Comparison of ENCODE assay signal across 25 cellular contexts in the genomic region with DNA sequence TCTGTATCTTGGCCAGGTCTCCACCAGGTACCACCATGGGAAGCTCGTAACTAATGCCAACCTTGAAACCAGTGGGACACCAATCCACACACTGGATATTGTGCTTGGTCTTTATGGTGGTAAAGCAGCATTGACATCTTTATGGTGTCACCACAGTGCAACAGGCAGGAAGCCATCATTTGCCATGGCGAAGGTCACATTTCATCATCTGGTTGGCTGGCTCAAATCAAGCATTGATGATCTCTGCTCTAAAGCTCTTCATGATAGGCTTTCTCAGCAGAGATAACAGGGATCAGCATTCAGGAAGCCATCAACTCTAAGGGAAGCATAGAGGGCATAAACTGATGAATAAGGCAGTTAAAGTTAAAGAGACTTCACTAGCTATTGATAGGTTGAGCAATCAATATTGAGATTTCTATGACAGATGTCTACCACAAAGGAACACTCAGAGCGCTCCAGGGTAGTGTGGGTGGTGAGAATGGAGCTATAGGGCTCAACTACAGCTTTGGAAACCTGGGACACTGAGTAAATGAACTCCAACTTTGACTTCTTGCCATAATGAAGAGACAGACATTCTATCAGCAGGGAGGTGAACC. TPM values are rescaled to one million over a fixed set of nuclear protein-coding genes. Genes with fewer than 3 reads are reported as not detected.
DNase-seq lines count a peak whose midpoint lies in the region; ATAC-seq, FAIRE-seq and TF ChIP-seq lines count a peak whose summit lies in the region.
"Had no signal": no experiment of that assay in that cellular context is flagged by ENCODE, and none has a peak within 500 bp of the region (broad histone marks: within the 10 kb centered on the region; RNA-seq: fewer than 3 reads in every experiment).

No MANE protein-coding gene starts in this region.

- H3K9ac ChIP-seq in liver (ENCODE audit: low read depth in 1 of 2, low read length in 2 of 2) (no peak overlapping the region), HepG2 (ENCODE audit: insufficient read depth, low read depth, low read length) (no peak overlapping the region)
- H3K9ac ChIP-seq: BLaER1, GM23248 had no signal

- H3K9me3 ChIP-seq in liver (ENCODE audit: control insufficient read depth in 4 of 4, low read length in 3 of 4) = no peaks in the 10 kb centered on the region
- H3K9me3 ChIP-seq in HepG2 (ENCODE audit: low read length) = no peaks in the 10 kb centered on the region
- H3K9me3 ChIP-seq: A549, Caco-2 had no signal

- intact Hi-C loops in HepG2 (cut with micrococcal nuclease; ENCODE audit: unreplicated experiment) = no loop called here

- CTCF ChIA-PET in HepG2 (lab: Yijun Ruan, JAX; ENCODE audit: low intra/inter-chr PET ratio, low total read pairs) = no interaction called here

- no peaks in the 10 kb centered on the region for H3K79me2 ChIP-seq in HepG2 (ENCODE audit: insufficient read depth, low read length)

- FAIRE-seq in HepG2 (lab: Jason Lieb, UNC) (no peak), bronchial epithelial cell (lab: Jason Lieb, UNC) (peak; percentile 28)
- FAIRE-seq: A549, G401.6, GM12892 had no signal

- DNase-seq in HepG2 (ENCODE audit: low spot score) = no peak
- DNase-seq in bronchial epithelial cell (ENCODE audit: low read depth) = no peak
- peak; percentile 59 for DNase-seq in left lobe of liver (ENCODE audit: low spot score)
- no peak for DNase-seq in AML-193 (lab: John Stamatoyannopoulos, UW)
- no peak for DNase-seq in NAMALWA (ENCODE audit: low spot score)
- DNase-seq in epidermal melanocyte (ENCODE audit: insufficient read length, low spot score) = no peak
- DNase-seq: 8988T; ACHN; Caco-2; CD4-positive, CD25-positive, alpha-beta regulatory T cell; CD8-positive, alpha-beta T cell; DMS153; DND-41; GM23248; H9; HFFc6 had no signal

- TF ChIP-seq POLR2A in HepG2 (IDR thresholded peaks at IDR 0.05; ENCODE audit: insufficient read depth in 1 of 2, low read depth in 2 of 2, low read length in 2 of 2) = no peak

- H2AFZ ChIP-seq in HepG2 (ENCODE audit: low read length) = no peak overlapping the region
- H2AFZ ChIP-seq: GM23248 had no signal

- no peak overlapping the region for H3K27ac ChIP-seq in liver (ENCODE audit: low read depth in 1 of 2, low read length in 2 of 2)
- H3K27ac ChIP-seq in HepG2 (ENCODE audit: extremely low read length, insufficient read depth, low read length) = no peak overlapping the region
- H3K27ac ChIP-seq: A549, BLaER1, C4-2B, GM23248 had no signal

- TF ChIP-seq CTCF in liver (IDR thresholded peaks at IDR 0.05; ENCODE audit: low read depth, low read length, missing input control) (no peak), HepG2 (CRISPR knock-in tag; IDR thresholded peaks at IDR 0.05) (no peak), bronchial epithelial cell (IDR thresholded peaks at IDR 0.05; ENCODE audit: insufficient read depth, low read length, severe bottlenecking) (no peak)

- ATAC-seq in HepG2 = no peak
- ATAC-seq in left lobe of liver = peak; percentile 68
- ATAC-seq in GM21737 (IDR thresholded peaks at IDR 0.05; ENCODE audit: unreplicated experiment) = no peak
- ATAC-seq: A549; CD8-positive, alpha-beta T cell; HCT116 had no signal

- no peak for TF ChIP-seq RAD21 in liver (IDR thresholded peaks at IDR 0.05)
- no peak for TF ChIP-seq RAD21 in HepG2 (CRISPR knock-in tag; IDR thresholded peaks at IDR 0.05)

- H4K20me1 ChIP-seq in HepG2 (ENCODE audit: insufficient read depth, low read length) = no peaks in the 10 kb centered on the region
- H4K20me1 ChIP-seq: BLaER1 had no signal

- no peaks in the 10 kb centered on the region for H3K36me3 ChIP-seq in liver (ENCODE audit: control insufficient read depth in 4 of 4, insufficient read depth in 3 of 4, low read depth in 1 of 4, low read length in 3 of 4)
- no peaks in the 10 kb centered on the region for H3K36me3 ChIP-seq in HepG2 (replicated peaks in 1 of 2; ENCODE audit: control insufficient read depth in 1 of 2, insufficient read depth in 2 of 2, low read length in 2 of 2)
- H3K36me3 ChIP-seq in bronchial epithelial cell (ENCODE audit: control insufficient read depth, insufficient read depth, low read length) = no peaks in the 10 kb centered on the region

- 80% methylated on average over 3 of the region's 3 CpGs for WGBS in liver
- WGBS in HepG2 (ENCODE audit: low lambda C conversion rate) = 100% methylated on average over 2 of the region's 3 CpGs

- peaks cover 4 to 15% (median 11%) of the 10 kb centered on the region in 4 donors for H3K4me1 ChIP-seq in liver (ENCODE audit: control insufficient read depth in 4 of 4, insufficient read depth in 4 of 4, low read length in 3 of 4)
- H3K4me1 ChIP-seq in HepG2 (ENCODE audit: insufficient read depth, low read length) = no peaks in the 10 kb centered on the region
- H3K4me1 ChIP-seq: A549, BLaER1, Caco-2 had no signal

- H3K4me3 ChIP-seq in liver (ENCODE audit: low read depth in 1 of 3, low read length in 3 of 3) (no peak overlapping the region), HepG2 (replicated peaks in 1 of 3; ENCODE audit: insufficient read depth in 1 of 3, low read depth in 2 of 3, low read length in 3 of 3) (no peak overlapping the region), bronchial epithelial cell (ENCODE audit: low read depth, low read length) (no peak overlapping the region)
- H3K4me3 ChIP-seq: A549, BLaER1, GM23248 had no signal

- BruUV-seq in HepG2 (replicated peaks; lab: Mats Ljungman, UMichigan) = no TSS peak

- in situ Hi-C loops in HepG2 (cut with HindIII; ENCODE audit: extremely low pct_ligation_motif_present, low pct_unique_long_range_greater_than_20kb) = no loop called here

- no peak overlapping the region for H3K4me2 ChIP-seq in HepG2 (ENCODE audit: low read depth, low read length)
- H3K4me2 ChIP-seq: A549, BLaER1 had no signal

- H3K27me3 ChIP-seq in liver (ENCODE audit: control insufficient read depth in 4 of 4, insufficient read depth in 4 of 4, low read length in 3 of 4) (no peaks in the 10 kb centered on the region), HepG2 (ENCODE audit: control insufficient read depth in 1 of 2, insufficient read depth in 2 of 2, low read length in 2 of 2) (no peaks in the 10 kb centered on the region), bronchial epithelial cell (ENCODE audit: control insufficient read depth, insufficient read depth, low read length) (no peaks in the 10 kb centered on the region)
- H3K27me3 ChIP-seq: BLaER1 had no signal

- TF ChIP-seq EP300 in HepG2 (IDR thresholded peaks at IDR 0.05; ENCODE audit: low read depth in 2 of 2, low read length in 2 of 2) = no peak
- no peak for TF ChIP-seq EP300 in HepG2 (CRISPR knock-in tag; IDR thresholded peaks at IDR 0.05; ENCODE audit: borderline replicate concordance)

- POLR2A ChIA-PET in HepG2 (lab: Yijun Ruan, JAX) = no interaction called here

TF ChIP-seq in liver, 16 proteins besides CTCF, POLR2A, EP300 and RAD21:
- TF ChIP-seq YY1 (IDR thresholded peaks at IDR 0.05) (peak; percentile 49), GABPA (IDR thresholded peaks at IDR 0.05 in 1 of 2, conservative IDR thresholded peaks at IDR 0.05 in 1 of 2) (peak in 1 of 2 donors; percentile 12), HNF4A (conservative IDR thresholded peaks at IDR 0.05) (peak in 1 of 2 donors; percentile 61), RXRA (IDR thresholded peaks at IDR 0.05) (peak in 1 of 2 donors; percentile 45)
- TF ChIP-seq, protein P1, sequence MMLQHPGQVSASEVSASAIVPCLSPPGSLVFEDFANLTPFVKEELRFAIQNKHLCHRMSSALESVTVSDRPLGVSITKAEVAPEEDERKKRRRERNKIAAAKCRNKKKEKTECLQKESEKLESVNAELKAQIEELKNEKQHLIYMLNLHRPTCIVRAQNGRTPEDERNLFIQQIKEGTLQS (IDR thresholded peaks at IDR 0.05) = no peak
TF ChIP-seq in liver: peak in this region for 4.

TF ChIP-seq in HepG2, 621 proteins besides CTCF, POLR2A, EP300 and RAD21 (continues in another document):
- TF ChIP-seq ZKSCAN1 (IDR thresholded peaks at IDR 0.05; ENCODE audit: low read length) (no peak), ZNF10 (CRISPR knock-in tag; IDR thresholded peaks at IDR 0.05; ENCODE audit: borderline replicate concordance, low read depth) (no peak), TCF7 (IDR thresholded peaks at IDR 0.05; ENCODE audit: low read depth) (no peak), SRSF9 (IDR thresholded peaks at IDR 0.05; ENCODE audit: borderline replicate concordance, insufficient read depth, low read depth, low read length, poor library complexity, severe bottlenecking) (no peak), ETV6 (CRISPR knock-in tag; conservative IDR thresholded peaks at IDR 0.05) (no peak), ZNF143 (CRISPR knock-in tag; IDR thresholded peaks at IDR 0.05) (no peak), FOXM1 (CRISPR knock-in tag; IDR thresholded peaks at IDR 0.05) (no peak)

RNA-seq across cellular contexts. Expression of gene ACTC1, which starts 54.1 kb away (rescaled TPM):
- under 1 TPM in 1 of 2 donors, not detected in 1; 0.08 TPM for total RNA-seq in liver
- under 1 TPM in 1 of 2 donors, not detected in 1; 0.89 TPM for polyA plus RNA-seq in liver
- total RNA-seq in HepG2 (2016; rRNA removed; fragmentation: Illumina TruSeq; extraction: Trizol) = not detected in 2 replicates
- not detected in 2 replicates for total RNA-seq in HepG2 (2016; cell fraction: cytosol; rRNA removed; fragmentation: Illumina TruSeq; extraction: Trizol; ENCODE audit: low read depth)
- not detected in 2 replicates for total RNA-seq in HepG2 (2016; cell fraction: insoluble cytoplasmic fraction; rRNA removed; fragmentation: Illumina TruSeq; extraction: Trizol)
- not detected in 2 replicates for total RNA-seq in HepG2 (2016; cell fraction: membrane; rRNA removed; fragmentation: Illumina TruSeq; extraction: Trizol)
- not detected in 2 replicates for total RNA-seq in HepG2 (2016; cell fraction: nucleus; rRNA removed; fragmentation: Illumina TruSeq; extraction: Trizol)
- polyA plus RNA-seq in HepG2 (2011; rRNA removed) = not detected in 2 replicates
- polyA plus RNA-seq in HepG2 (2011; cell fraction: cytosol; rRNA removed) = not detected in 2 replicates
- not detected in 2 replicates for polyA plus RNA-seq in HepG2 (2011; cell fraction: nucleus; rRNA removed)
- polyA plus RNA-seq in HepG2 (2012) = not detected in 2 replicates
- 0.07 TPM in 1 of 2 replicates, not detected in the other for polyA plus RNA-seq in HepG2 (2016; cell fraction: cytosol; fragmentation: Illumina TruSeq; extraction: Trizol; ENCODE audit: low read depth)
- not detected in 2 replicates for polyA plus RNA-seq in HepG2 (2016; cell fraction: insoluble cytoplasmic fraction; fragmentation: Illumina TruSeq; extraction: Trizol; ENCODE audit: low read depth)
- not detected in 2 replicates for polyA plus RNA-seq in HepG2 (2016; cell fraction: membrane; fragmentation: Illumina TruSeq; extraction: Trizol; ENCODE audit: low read depth)
- not detected in 2 replicates for polyA plus RNA-seq in HepG2 (2016; cell fraction: nucleus; fragmentation: Illumina TruSeq; extraction: Trizol; ENCODE audit: insufficient read depth, low read depth)
- polyA minus RNA-seq in HepG2 (2011; rRNA and poly(A)+ RNA removed; ENCODE audit: low replicate concordance) = 13.7 TPM in 1 of 2 replicates, not detected in the other
- 0.40 TPM in 1 of 2 replicates, not detected in the other for polyA minus RNA-seq in HepG2 (2011; cell fraction: cytosol; rRNA and poly(A)+ RNA removed)
- polyA minus RNA-seq in HepG2 (2011; cell fraction: nucleus; rRNA and poly(A)+ RNA removed) = not detected in 2 replicates
- total RNA-seq in bronchial epithelial cell = not detected in 2 replicates
- total RNA-seq in left lobe of liver = not detected
- total RNA-seq: Caco-2; CD4-positive, CD25-positive, alpha-beta regulatory T cell; CD8-positive, alpha-beta T cell; H4 had no signal
- polyA plus RNA-seq: CD4-positive, CD25-positive, alpha-beta regulatory T cell had no signal
